In the genomic region with DNA sequence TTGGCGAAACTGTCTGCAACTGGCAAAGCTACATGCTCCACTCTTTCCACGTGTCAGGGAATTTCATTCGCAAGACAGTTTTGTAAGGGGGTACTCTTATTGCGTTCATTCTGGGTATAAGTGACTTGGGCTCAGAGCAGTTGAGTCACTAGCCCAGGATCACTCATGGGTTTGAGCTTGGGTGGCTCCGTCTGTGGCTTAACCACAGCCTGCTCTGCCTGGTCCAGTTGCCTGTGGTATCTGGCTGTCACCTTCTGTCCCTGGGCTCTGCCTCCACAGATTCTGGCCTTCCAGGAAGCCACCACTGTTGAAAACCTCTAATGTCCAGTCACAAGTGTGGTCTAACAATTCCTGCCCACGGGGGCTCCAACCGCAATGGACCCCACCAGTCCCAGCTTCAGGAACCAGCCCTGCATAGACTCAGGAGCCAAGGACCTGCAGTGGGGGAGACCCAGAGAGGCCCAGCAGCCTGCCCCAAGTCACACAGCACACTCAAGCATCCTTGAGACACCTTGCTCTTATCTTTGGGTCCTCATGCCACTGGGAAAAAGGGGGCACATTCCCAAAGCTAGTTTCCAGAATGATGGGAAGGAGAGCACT, we compare ENCODE assay signal across 22 cellular contexts. TPM values are rescaled to one million over a fixed set of nuclear protein-coding genes. Genes with fewer than 3 reads are reported as not detected.
"Had no signal": no experiment of that assay in that cellular context is flagged by ENCODE, and none has a peak within 500 bp of the region (broad histone marks: within the 10 kb centered on the region; RNA-seq: fewer than 3 reads in every experiment).

No MANE protein-coding gene starts in this region.

- H3K36me3 ChIP-seq: thoracic aorta, upper lobe of left lung had no signal

- DNase-seq: activated CD4-positive, alpha-beta T cell treated with anti-CD3 and anti-CD28 coated beads for 4 hours; activated CD4-positive, alpha-beta T cell treated with anti-CD3 and anti-CD28 coated beads, Interleukin-2, amount 50 U/mL, for 48 hours; activated CD4-positive, CD25-positive, alpha-beta regulatory T cell; activated gamma-delta T cell treated with Interleukin-2 at 50 U/mL for 16 hours; anterior cingulate cortex; caudate nucleus; dermis blood vessel endothelial cell; effector CD8-positive, alpha-beta T cell; foreskin keratinocyte; immature natural killer cell; nephron progenitor cell; nucleus accumbens; retina; stimulated activated CD4-positive, alpha-beta T cell treated with anti-CD3 and anti-CD28 coated beads, Interleukin-4, amount 100 ng/mL, for 24 hours; stimulated activated naive CD4-positive, alpha-beta T cell treated with Interleukin-2 at 50 U/mL for 16 hours; SW 1271; T-helper 17 cell had no signal

- H3K4me1 Mint-ChIP-seq: activated naive CD4-positive, alpha-beta T cell treated with anti-CD3 and anti-CD28 coated beads, Interleukin-2, amount 50 U/mL, for 24 hours; immature natural killer cell; T-helper 17 cell had no signal

- H3K27ac Mint-ChIP-seq: activated naive CD4-positive, alpha-beta T cell treated with anti-CD3 and anti-CD28 coated beads, Interleukin-2, amount 50 U/mL, for 24 hours; immature natural killer cell; nephron progenitor cell; T-helper 17 cell had no signal

- H3K9me3 ChIP-seq: body of pancreas, thoracic aorta, upper lobe of left lung had no signal

- ATAC-seq: body of pancreas, foreskin keratinocyte, T-helper 17 cell had no signal

- H3K36me3 Mint-ChIP-seq: activated naive CD4-positive, alpha-beta T cell treated with anti-CD3 and anti-CD28 coated beads, Interleukin-2, amount 50 U/mL, for 24 hours; immature natural killer cell had no signal

- H3K4me3 Mint-ChIP-seq: activated naive CD4-positive, alpha-beta T cell treated with anti-CD3 and anti-CD28 coated beads, Interleukin-2, amount 50 U/mL, for 24 hours; immature natural killer cell; nephron progenitor cell; T-helper 17 cell had no signal

- H3K9me3 Mint-ChIP-seq: activated naive CD4-positive, alpha-beta T cell treated with anti-CD3 and anti-CD28 coated beads, Interleukin-2, amount 50 U/mL, for 24 hours; immature natural killer cell; nephron progenitor cell had no signal

- H3K27me3 ChIP-seq: body of pancreas, upper lobe of left lung had no signal

- H3K4me3 ChIP-seq: body of pancreas, thoracic aorta, upper lobe of left lung had no signal

- H3K4me1 ChIP-seq: body of pancreas, foreskin keratinocyte, upper lobe of left lung had no signal

- H3K27ac ChIP-seq: body of pancreas, foreskin keratinocyte, thoracic aorta, upper lobe of left lung had no signal

RNA-seq across cellular contexts. Expression of a gene that starts 10.4 kb away (rescaled TPM):
- total RNA-seq: mononuclear cell, T-helper 17 cell, thoracic aorta had no signal
- polyA plus RNA-seq: immature natural killer cell had no signal

RNA-seq across cellular contexts. Expression of a gene that starts 10.6 kb away (rescaled TPM):
- total RNA-seq: foreskin keratinocyte, mononuclear cell, T-helper 17 cell, thoracic aorta had no signal
- polyA plus RNA-seq: foreskin keratinocyte, immature natural killer cell had no signal
